Comparison of ENCODE assay signal across 11 cellular contexts in genomic region chr16:66502020-66502913, GRCh38. TPM values are rescaled to one million over a fixed set of nuclear protein-coding genes. Genes with fewer than 3 reads are reported as not detected.
A peak's percentile ranks its signal among the peaks of the same experiment; 100 is the strongest.
DNase-seq lines count a peak whose midpoint lies in the region; ATAC-seq and TF ChIP-seq lines count a peak whose summit lies in the region.
"Had no signal": no experiment of that assay in that cellular context is flagged by ENCODE, and none has a peak within 500 bp of the region (broad histone marks: within the 10 kb centered on the region; RNA-seq: fewer than 3 reads in every experiment).

No MANE protein-coding gene starts in this region.

- no peaks in the 10 kb centered on the region for H3K36me3 ChIP-seq in esophagus squamous epithelium
- H3K36me3 ChIP-seq in lower lobe of right lung = no peaks in the 10 kb centered on the region
- no peaks in the 10 kb centered on the region for H3K36me3 ChIP-seq in aorta (ENCODE audit: control insufficient read depth in 1 of 2, insufficient read depth in 2 of 2, low read length in 1 of 2)
- H3K36me3 ChIP-seq: pancreas had no signal

- no peaks in the 10 kb centered on the region for H3K27me3 Mint-ChIP-seq in activated CD4-positive, alpha-beta memory T cell treated with anti-CD3 and anti-CD28 coated beads for 36 hours
- H3K27me3 Mint-ChIP-seq in activated CD4-positive, alpha-beta memory T cell treated with anti-CD3 and anti-CD28 coated beads, Interleukin-2, amount 10 ng/mL, durations not matched to agents 7 days and 5 days = peaks cover 10% of the 10 kb centered on the region
- no peaks in the 10 kb centered on the region for H3K27me3 Mint-ChIP-seq in endothelial cell (ENCODE audit: unreplicated experiment)

- no peak overlapping the region for H3K4me3 ChIP-seq in esophagus squamous epithelium
- no peak overlapping the region for H3K4me3 ChIP-seq in lower lobe of right lung
- H3K4me3 ChIP-seq in aorta (ENCODE audit: low read length in 2 of 2) = no peak overlapping the region
- H3K4me3 ChIP-seq: pancreas had no signal

- no peaks in the 10 kb centered on the region for H3K36me3 Mint-ChIP-seq in activated CD4-positive, alpha-beta memory T cell treated with anti-CD3 and anti-CD28 coated beads for 36 hours
- peaks cover 3% of the 10 kb centered on the region for H3K36me3 Mint-ChIP-seq in activated CD4-positive, alpha-beta memory T cell treated with anti-CD3 and anti-CD28 coated beads, Interleukin-2, amount 10 ng/mL, durations not matched to agents 7 days and 5 days (ENCODE audit: low read depth)
- peaks cover under 1% of the 10 kb centered on the region for H3K36me3 Mint-ChIP-seq in endothelial cell (ENCODE audit: low read depth, unreplicated experiment)

- TF ChIP-seq CTCF in esophagus squamous epithelium (IDR thresholded peaks at IDR 0.05) (no peak), lower lobe of right lung (IDR thresholded peaks at IDR 0.05) (no peak), endothelial cell (IDR thresholded peaks at IDR 0.05; ENCODE audit: unreplicated experiment) (no peak)

- peak overlapping the region in 3 of 4 donors; percentile 63 to 74 (median 68) for H3K27ac ChIP-seq in esophagus squamous epithelium
- peak overlapping the region; percentile 36 for H3K27ac ChIP-seq in lower lobe of right lung
- peak overlapping the region in 1 of 2 donors; percentile 64 for H3K27ac ChIP-seq in aorta (ENCODE audit: low read depth in 1 of 2, low read length in 2 of 2)
- H3K27ac ChIP-seq: pancreas had no signal

- CTCF ChIA-PET in activated CD4-positive, alpha-beta memory T cell treated with anti-CD3 and anti-CD28 coated beads for 36 hours (lab: Charles Lee) = no interaction called here
- CTCF ChIA-PET in activated CD4-positive, alpha-beta memory T cell treated with anti-CD3 and anti-CD28 coated beads, Interleukin-2, amount 10 ng/mL, durations not matched to agents 7 days and 5 days (lab: Charles Lee) = no interaction called here

- H3K27me3 ChIP-seq in esophagus squamous epithelium = no peaks in the 10 kb centered on the region
- H3K27me3 ChIP-seq in lower lobe of right lung (ENCODE audit: low read depth) = no peaks in the 10 kb centered on the region
- no peaks in the 10 kb centered on the region for H3K27me3 ChIP-seq in aorta (ENCODE audit: control insufficient read depth in 1 of 2, insufficient read depth in 2 of 2, low read length in 1 of 2)
- H3K27me3 ChIP-seq: pancreas had no signal

- intact Hi-C loops in activated CD4-positive, alpha-beta memory T cell treated with anti-CD3 and anti-CD28 coated beads for 36 hours (cut with micrococcal nuclease) = no loop called here
- intact Hi-C loops in esophagus squamous epithelium (cut with DNase I) (no loop called here), lower lobe of right lung (cut with DNase I) (no loop called here), aorta (cut with DNase I) (no loop called here)

- 78 to 82% methylated on average over 11 to 12 of the region's 12 CpGs for WGBS in esophagus squamous epithelium, 2 donors
- WGBS in aorta, 2 donors = 46 to 47% methylated on average over 12 of the region's 12 CpGs

- no peaks in the 10 kb centered on the region for H3K9me3 ChIP-seq in esophagus squamous epithelium
- no peaks in the 10 kb centered on the region for H3K9me3 ChIP-seq in lower lobe of right lung
- H3K9me3 ChIP-seq in aorta (ENCODE audit: control insufficient read depth, low read length) = no peaks in the 10 kb centered on the region
- H3K9me3 ChIP-seq: pancreas had no signal

- DNase-seq in activated CD4-positive, alpha-beta memory T cell treated with anti-CD3 and anti-CD28 coated beads for 36 hours = peak; percentile 1
- DNase-seq in activated CD4-positive, alpha-beta memory T cell treated with anti-CD3 and anti-CD28 coated beads, Interleukin-2, amount 10 ng/mL, durations not matched to agents 7 days and 5 days = no peak
- DNase-seq in esophagus squamous epithelium (lab: John Stamatoyannopoulos, UW) (no peak), lower lobe of right lung (peak; percentile 74), aorta (peak; percentile 49 to 79), endothelial cell (ENCODE audit: low spot score) (no peak)
- DNase-seq: 8988T, NCI-H1105 treated with DMSO at 0.1 percent for 48 hours had no signal

- TF ChIP-seq POLR2A in esophagus squamous epithelium (IDR thresholded peaks at IDR 0.05) = no peak

- no peak overlapping the region for H3K27ac Mint-ChIP-seq in activated CD4-positive, alpha-beta memory T cell treated with anti-CD3 and anti-CD28 coated beads for 36 hours
- no peak overlapping the region for H3K27ac Mint-ChIP-seq in activated CD4-positive, alpha-beta memory T cell treated with anti-CD3 and anti-CD28 coated beads, Interleukin-2, amount 10 ng/mL, durations not matched to agents 7 days and 5 days
- no peak overlapping the region for H3K27ac Mint-ChIP-seq in endothelial cell (ENCODE audit: unreplicated experiment)

- no peak overlapping the region for H3K4me3 Mint-ChIP-seq in activated CD4-positive, alpha-beta memory T cell treated with anti-CD3 and anti-CD28 coated beads for 36 hours
- no peak overlapping the region for H3K4me3 Mint-ChIP-seq in activated CD4-positive, alpha-beta memory T cell treated with anti-CD3 and anti-CD28 coated beads, Interleukin-2, amount 10 ng/mL, durations not matched to agents 7 days and 5 days
- H3K4me3 Mint-ChIP-seq in endothelial cell (ENCODE audit: unreplicated experiment) = no peak overlapping the region

- ATAC-seq in lower lobe of right lung (peak; percentile 83 to 96), aorta (ENCODE audit: low FRiP score) (peak; percentile 90), GM19324 (IDR thresholded peaks at IDR 0.05; ENCODE audit: low FRiP score, unreplicated experiment) (no peak), GM18498 (IDR thresholded peaks at IDR 0.05; ENCODE audit: unreplicated experiment) (no peak)

- H3K4me1 ChIP-seq in esophagus squamous epithelium = peaks cover 0 to 32% (median 0%) of the 10 kb centered on the region in 3 donors
- peaks cover 26% of the 10 kb centered on the region for H3K4me1 ChIP-seq in lower lobe of right lung
- H3K4me1 ChIP-seq in aorta (ENCODE audit: control insufficient read depth in 1 of 2, insufficient read depth in 2 of 2, low read length in 2 of 2) = peaks cover 2 to 3% of the 10 kb centered on the region in 2 donors

- no peaks in the 10 kb centered on the region for H3K4me1 Mint-ChIP-seq in activated CD4-positive, alpha-beta memory T cell treated with anti-CD3 and anti-CD28 coated beads for 36 hours (ENCODE audit: low read depth)
- H3K4me1 Mint-ChIP-seq in activated CD4-positive, alpha-beta memory T cell treated with anti-CD3 and anti-CD28 coated beads, Interleukin-2, amount 10 ng/mL, durations not matched to agents 7 days and 5 days = peaks cover 7% of the 10 kb centered on the region
- peaks cover 11% of the 10 kb centered on the region for H3K4me1 Mint-ChIP-seq in endothelial cell (ENCODE audit: unreplicated experiment)

- H3K9me3 Mint-ChIP-seq in activated CD4-positive, alpha-beta memory T cell treated with anti-CD3 and anti-CD28 coated beads for 36 hours = no peaks in the 10 kb centered on the region
- no peaks in the 10 kb centered on the region for H3K9me3 Mint-ChIP-seq in activated CD4-positive, alpha-beta memory T cell treated with anti-CD3 and anti-CD28 coated beads, Interleukin-2, amount 10 ng/mL, durations not matched to agents 7 days and 5 days
- no peaks in the 10 kb centered on the region for H3K9me3 Mint-ChIP-seq in endothelial cell (ENCODE audit: unreplicated experiment)

- POLR2A ChIA-PET in activated CD4-positive, alpha-beta memory T cell treated with anti-CD3 and anti-CD28 coated beads for 36 hours (lab: Charles Lee) = no interaction called here
- POLR2A ChIA-PET in activated CD4-positive, alpha-beta memory T cell treated with anti-CD3 and anti-CD28 coated beads, Interleukin-2, amount 10 ng/mL, durations not matched to agents 7 days and 5 days (lab: Charles Lee) = interaction anchor here (1.0 kb wide), 1 partner anchor 15 kb away, joined by 3 read pairs; no protein-coding TSS in a partner anchor

RNA-seq across cellular contexts. Expression of gene TK2, which starts 47.7 kb away (rescaled TPM):
- total RNA-seq in activated CD4-positive, alpha-beta memory T cell treated with anti-CD3 and anti-CD28 coated beads for 36 hours = 1 to 10 TPM; 5.4 to 5.8 TPM
- 10 to 100 TPM; 13.4 to 13.9 TPM for total RNA-seq in activated CD4-positive, alpha-beta memory T cell treated with anti-CD3 and anti-CD28 coated beads, Interleukin-2, amount 10 ng/mL, durations not matched to agents 7 days and 5 days
- total RNA-seq in esophagus squamous epithelium (10 to 100 TPM in 3 of 4 donors, 1 to 10 TPM in 1; 5.6 to 22.5 (median 13.5) TPM), lower lobe of right lung (36.2 TPM), aorta (10 to 100 TPM; 27.4 to 43.4 TPM), endothelial cell (ENCODE audit: unreplicated experiment) (13.1 TPM)
- polyA plus RNA-seq in aorta = 10 to 100 TPM; 18.9 to 30.3 TPM

RNA-seq across cellular contexts. Expression of gene CKLF, which starts 50.1 kb away (rescaled TPM):
- total RNA-seq in activated CD4-positive, alpha-beta memory T cell treated with anti-CD3 and anti-CD28 coated beads for 36 hours = 100 to 1,000 TPM; 167 to 173 TPM
- 100 to 1,000 TPM; 183 to 188 TPM for total RNA-seq in activated CD4-positive, alpha-beta memory T cell treated with anti-CD3 and anti-CD28 coated beads, Interleukin-2, amount 10 ng/mL, durations not matched to agents 7 days and 5 days
- 10 to 100 TPM in 2 of 4 donors, 1 to 10 TPM in 2; 8.6 to 34.1 (median 16.9) TPM for total RNA-seq in esophagus squamous epithelium
- total RNA-seq in lower lobe of right lung = 64.9 TPM
- 10 to 100 TPM; 23.4 to 44.4 TPM for total RNA-seq in aorta
- polyA plus RNA-seq in aorta = 10 to 100 TPM; 19.9 to 45.0 TPM
- total RNA-seq in endothelial cell (ENCODE audit: unreplicated experiment) = 38.0 TPM

Comparison
In these comparisons a context has a peak if more than half of its experiments do, and no peak if none do; other contexts are left out.
1. DNase-seq: peak in activated CD4-positive, alpha-beta memory T cell treated with anti-CD3 and anti-CD28 coated beads for 36 hours (single experiment), lower lobe of right lung (single experiment) and aorta (2 of 2); none in activated CD4-positive, alpha-beta memory T cell treated with anti-CD3 and anti-CD28 coated beads, Interleukin-2, amount 10 ng/mL, durations not matched to agents 7 days and 5 days (single experiment), esophagus squamous epithelium (single experiment) and endothelial cell (single experiment).
2. ATAC-seq: peak in lower lobe of right lung (2 of 2) and aorta (single experiment); none in GM19324 (single experiment) and GM18498 (single experiment).